Comparison of ENCODE assay signal across 17 cellular contexts in the genomic region with DNA sequence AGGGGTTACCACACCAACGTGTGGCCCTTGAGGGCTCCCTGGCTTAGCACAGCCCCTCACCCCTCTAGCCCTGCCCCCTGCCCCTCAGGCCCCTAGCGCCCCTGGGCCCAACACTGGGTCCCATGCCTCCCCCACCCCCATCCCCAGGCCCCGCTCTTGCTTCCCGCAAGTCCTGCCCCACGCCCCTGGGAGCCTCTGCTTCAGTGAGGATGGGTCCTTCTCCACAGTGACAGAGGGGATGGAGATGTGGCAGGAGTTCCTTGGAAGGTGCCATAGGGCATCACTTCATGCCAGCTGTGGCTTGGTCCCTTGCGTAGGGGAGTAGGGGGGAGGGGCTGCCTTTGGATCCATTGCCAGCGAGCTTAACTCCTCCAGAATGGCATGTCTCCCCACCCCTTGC. TPM values are rescaled to one million over a fixed set of nuclear protein-coding genes. Genes with fewer than 3 reads are reported as not detected.
DNase-seq lines count a peak whose midpoint lies in the region; ATAC-seq and TF ChIP-seq lines count a peak whose summit lies in the region.
"Had no signal": no experiment of that assay in that cellular context is flagged by ENCODE, and none has a peak within 500 bp of the region (broad histone marks: within the 10 kb centered on the region; RNA-seq: fewer than 3 reads in every experiment).

No MANE protein-coding gene starts in this region.

- H3K4me3 Mint-ChIP-seq in osteocyte (ENCODE audit: unreplicated experiment) = no peak overlapping the region
- no peak overlapping the region for H3K4me3 Mint-ChIP-seq in effector memory CD8-positive, alpha-beta T cell
- no peak overlapping the region for H3K4me3 Mint-ChIP-seq in CD8-positive, alpha-beta memory T cell
- H3K4me3 Mint-ChIP-seq: naive B cell had no signal

- TF ChIP-seq CTCF in AG04450 (IDR thresholded peaks at IDR 0.05; ENCODE audit: low read depth, low read length) (no peak), RWPE1 (conservative IDR thresholded peaks at IDR 0.05; ENCODE audit: low read depth) (no peak), gastroesophageal sphincter (IDR thresholded peaks at IDR 0.05) (no peak), osteocyte (IDR thresholded peaks at IDR 0.05) (no peak)

- H3K27ac ChIP-seq in AG04450 (ENCODE audit: low read depth, low read length) (peak overlapping the region; percentile 92), RWPE1 (peak overlapping the region; percentile 98), gastroesophageal sphincter (peak overlapping the region in 3 of 4 donors; percentile 73 to 86 (median 76))
- no peak overlapping the region for H3K27ac ChIP-seq in CD8-positive, alpha-beta memory T cell (ENCODE audit: low read depth, low read length)

- H3K36me3 ChIP-seq in gastroesophageal sphincter = no peaks in the 10 kb centered on the region
- no peaks in the 10 kb centered on the region for H3K36me3 ChIP-seq in CD8-positive, alpha-beta memory T cell (ENCODE audit: insufficient read depth, low read length)

- H3K4me1 Mint-ChIP-seq in osteocyte (ENCODE audit: unreplicated experiment) = peaks cover 37% of the 10 kb centered on the region
- H3K4me1 Mint-ChIP-seq in effector memory CD8-positive, alpha-beta T cell (ENCODE audit: low read depth in 2 of 2) = peaks cover 28 to 32% of the 10 kb centered on the region in 2 donors
- peaks cover 26 to 37% (median 34%) of the 10 kb centered on the region in 3 donors for H3K4me1 Mint-ChIP-seq in CD8-positive, alpha-beta memory T cell

- no peak for TF ChIP-seq EP300 in gastroesophageal sphincter (IDR thresholded peaks at IDR 0.05)

- H3K9me3 ChIP-seq in AG04450 (ENCODE audit: control insufficient read depth, insufficient read depth, low read length) (peaks cover 10% of the 10 kb centered on the region), gastroesophageal sphincter (no peaks in the 10 kb centered on the region)
- H3K9me3 ChIP-seq in CD8-positive, alpha-beta memory T cell (ENCODE audit: low read length) = peaks cover 4% of the 10 kb centered on the region

- no peak for DNase-seq in AG04450 (ENCODE audit: low read depth, low spot score)
- no peak for DNase-seq in RWPE1 (ENCODE audit: low spot score)
- no peak for DNase-seq in osteocyte (ENCODE audit: extremely low spot score, unreplicated experiment)
- no peak for DNase-seq in effector memory CD8-positive, alpha-beta T cell
- no peak for DNase-seq in CD8-positive, alpha-beta memory T cell
- no peak for DNase-seq in NCI-H1694 treated with DMSO at 0.1 percent for 48 hours (lab: John Stamatoyannopoulos, UW)
- DNase-seq: activated gamma-delta T cell, GOT3, hippocampal formation, kidney glomerular epithelial cell, naive B cell, RPMI8226, T-helper 2 cell had no signal

- no peak for TF ChIP-seq POLR2A in gastroesophageal sphincter (IDR thresholded peaks at IDR 0.05)

- H3K27me3 Mint-ChIP-seq in osteocyte (ENCODE audit: unreplicated experiment) = no peaks in the 10 kb centered on the region
- no peaks in the 10 kb centered on the region for H3K27me3 Mint-ChIP-seq in effector memory CD8-positive, alpha-beta T cell
- no peaks in the 10 kb centered on the region for H3K27me3 Mint-ChIP-seq in CD8-positive, alpha-beta memory T cell

- ATAC-seq in gastroesophageal sphincter = no peak
- no peak for ATAC-seq in effector memory CD8-positive, alpha-beta T cell (replicated peaks)
- no peak for ATAC-seq in HG02981 (IDR thresholded peaks at IDR 0.05; ENCODE audit: unreplicated experiment)
- ATAC-seq: K562 had no signal

- H3K9me3 Mint-ChIP-seq in osteocyte (ENCODE audit: unreplicated experiment) = no peaks in the 10 kb centered on the region
- H3K9me3 Mint-ChIP-seq in effector memory CD8-positive, alpha-beta T cell = no peaks in the 10 kb centered on the region
- H3K9me3 Mint-ChIP-seq in CD8-positive, alpha-beta memory T cell = peaks cover 0 to 4% (median 0%) of the 10 kb centered on the region in 5 donors

- H3K36me3 Mint-ChIP-seq in osteocyte (ENCODE audit: unreplicated experiment) = no peaks in the 10 kb centered on the region
- peaks cover 3% of the 10 kb centered on the region for H3K36me3 Mint-ChIP-seq in effector memory CD8-positive, alpha-beta T cell (ENCODE audit: insufficient read depth)
- H3K36me3 Mint-ChIP-seq in CD8-positive, alpha-beta memory T cell = peaks cover 0 to 1% (median 0%) of the 10 kb centered on the region in 3 donors

- peak overlapping the region; percentile 100 for H3K27ac Mint-ChIP-seq in osteocyte (ENCODE audit: unreplicated experiment)
- no peak overlapping the region for H3K27ac Mint-ChIP-seq in effector memory CD8-positive, alpha-beta T cell
- peak overlapping the region in 1 of 8 donors; percentile 61 for H3K27ac Mint-ChIP-seq in CD8-positive, alpha-beta memory T cell
- H3K27ac Mint-ChIP-seq: naive B cell, progenitor cell of endocrine pancreas had no signal

- H3K4me1 ChIP-seq in gastroesophageal sphincter = peaks cover 0 to 37% (median 25%) of the 10 kb centered on the region in 3 donors
- peaks cover 27% of the 10 kb centered on the region for H3K4me1 ChIP-seq in CD8-positive, alpha-beta memory T cell (ENCODE audit: insufficient read depth, low read length)

- CTCF ChIA-PET in AG04450 (lab: Charles Lee) (no interaction called here), RWPE1 (lab: Yijun Ruan, JAX) (no interaction called here)
- CTCF ChIA-PET in CD8-positive, alpha-beta memory T cell (lab: Charles Lee) = no interaction called here

- H3K4me3 ChIP-seq in AG04450 (ENCODE audit: low read depth, low read length) (no peak overlapping the region), gastroesophageal sphincter (no peak overlapping the region)
- no peak overlapping the region for H3K4me3 ChIP-seq in CD8-positive, alpha-beta memory T cell (ENCODE audit: low read length)
- H3K4me3 ChIP-seq: K562 had no signal

- POLR2A ChIA-PET in AG04450 (lab: Yijun Ruan, JAX) = no interaction called here
- POLR2A ChIA-PET in RWPE1 (lab: Yijun Ruan, JAX; ENCODE audit: low non-redundant PET) = no interaction called here
- POLR2A ChIA-PET in CD8-positive, alpha-beta memory T cell (lab: Charles Lee) = no interaction called here

- no CpG with 5 or more reads among the region's 7 CpGs for WGBS in gastroesophageal sphincter (ENCODE audit: low coverage in 1 of 2), 2 donors

- H3K27me3 ChIP-seq in AG04450 (ENCODE audit: control insufficient read depth, insufficient read depth, low read length) (no peaks in the 10 kb centered on the region), gastroesophageal sphincter (peaks cover 46% of the 10 kb centered on the region)
- no peaks in the 10 kb centered on the region for H3K27me3 ChIP-seq in CD8-positive, alpha-beta memory T cell (ENCODE audit: insufficient read depth, low read length, poor library complexity, severe bottlenecking)

RNA-seq across cellular contexts. Expression of a gene that starts 9.5 kb away (rescaled TPM):
- polyA plus RNA-seq in AG04450 (2011; rRNA removed) = 19.8 and 21.6 TPM in 2 replicates
- 17.1 and 19.6 TPM in 2 replicates for polyA minus RNA-seq in AG04450 (2011; rRNA and poly(A)+ RNA removed)
- total RNA-seq in gastroesophageal sphincter (10 to 100 TPM; 16.2 to 22.2 (median 17.8) TPM), osteocyte (28.9 and 29.1 TPM in 2 replicates)
- total RNA-seq in CD8-positive, alpha-beta memory T cell = 10 to 100 TPM; 34.0 to 34.8 TPM
- 26.6 TPM for polyA plus RNA-seq in CD8-positive, alpha-beta memory T cell

RNA-seq across cellular contexts. Expression of a gene that starts 14.9 kb away (rescaled TPM):
- 29.0 and 32.9 TPM in 2 replicates for polyA plus RNA-seq in AG04450 (2011; rRNA removed)
- 45.7 and 51.1 TPM in 2 replicates for polyA minus RNA-seq in AG04450 (2011; rRNA and poly(A)+ RNA removed)
- total RNA-seq in gastroesophageal sphincter (10 to 100 TPM; 44.6 to 55.9 (median 45.6) TPM), osteocyte (38.4 and 41.6 TPM in 2 replicates)
- 10 to 100 TPM; 64.3 to 64.5 TPM for total RNA-seq in CD8-positive, alpha-beta memory T cell
- polyA plus RNA-seq in CD8-positive, alpha-beta memory T cell = 108 TPM
